ENCODE assay signal across 2 cellular contexts in the genomic region with DNA sequence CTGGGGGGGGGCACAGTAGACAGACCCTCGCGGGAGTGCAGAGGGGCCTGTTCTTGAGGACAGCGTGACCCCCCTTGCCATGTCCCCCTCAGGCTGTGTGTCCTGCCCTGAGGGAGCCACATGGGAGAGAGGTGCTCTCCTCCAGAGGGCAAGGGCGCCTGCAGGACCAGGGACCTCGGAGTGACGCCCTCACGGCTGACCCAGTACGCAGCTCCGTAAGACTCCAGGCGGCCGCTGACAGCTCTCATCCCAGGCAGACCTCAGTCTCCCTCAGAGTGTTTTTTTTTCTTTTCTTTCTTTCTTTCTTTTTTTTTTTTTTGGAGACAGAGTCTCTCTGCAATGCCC.
TF ChIP-seq lines count a peak whose summit lies in the region.

No MANE protein-coding gene starts in this region.

TF ChIP-seq in A549, 52 proteins besides CTCF, POLR2A, EP300 and RAD21:
- TF ChIP-seq POLR2AphosphoS2 (conservative IDR thresholded peaks at IDR 0.05; ENCODE audit: low read length) (no peak), GATA3 (IDR thresholded peaks at IDR 0.05; ENCODE audit: borderline replicate concordance) (no peak), MYC (IDR thresholded peaks at IDR 0.05; ENCODE audit: borderline replicate concordance, low read length) (no peak), KDM5A (IDR thresholded peaks at IDR 0.05) (no peak), RARB (CRISPR knock-in tag; IDR thresholded peaks at IDR 0.05) (no peak), CHD4 (IDR thresholded peaks at IDR 0.05; ENCODE audit: borderline replicate concordance) (no peak), JUN (IDR thresholded peaks at IDR 0.05) (no peak)

TF ChIP-seq in IMR-90, 13 proteins besides CTCF, POLR2A, EP300 and RAD21:
- TF ChIP-seq CHD1 (IDR thresholded peaks at IDR 0.05; ENCODE audit: low read depth, low read length) (no peak), MAFK (IDR thresholded peaks at IDR 0.05; ENCODE audit: low read depth, low read length) (no peak), NFE2L2 (IDR thresholded peaks at IDR 0.05; ENCODE audit: low read depth, low read length) (no peak), RFX5 (IDR thresholded peaks at IDR 0.05; ENCODE audit: low read depth, low read length) (no peak), CEBPB (IDR thresholded peaks at IDR 0.05; ENCODE audit: low read depth, low read length) (no peak), FOS (IDR thresholded peaks at IDR 0.05; ENCODE audit: low read depth, low read length) (no peak), SMC3 (IDR thresholded peaks at IDR 0.05; ENCODE audit: low read depth, low read length) (no peak), MAZ (IDR thresholded peaks at IDR 0.05; ENCODE audit: borderline replicate concordance, low read depth, low read length) (no peak), BHLHE40 (IDR thresholded peaks at IDR 0.05; ENCODE audit: low read depth, low read length) (no peak)
- TF ChIP-seq, protein P1, sequence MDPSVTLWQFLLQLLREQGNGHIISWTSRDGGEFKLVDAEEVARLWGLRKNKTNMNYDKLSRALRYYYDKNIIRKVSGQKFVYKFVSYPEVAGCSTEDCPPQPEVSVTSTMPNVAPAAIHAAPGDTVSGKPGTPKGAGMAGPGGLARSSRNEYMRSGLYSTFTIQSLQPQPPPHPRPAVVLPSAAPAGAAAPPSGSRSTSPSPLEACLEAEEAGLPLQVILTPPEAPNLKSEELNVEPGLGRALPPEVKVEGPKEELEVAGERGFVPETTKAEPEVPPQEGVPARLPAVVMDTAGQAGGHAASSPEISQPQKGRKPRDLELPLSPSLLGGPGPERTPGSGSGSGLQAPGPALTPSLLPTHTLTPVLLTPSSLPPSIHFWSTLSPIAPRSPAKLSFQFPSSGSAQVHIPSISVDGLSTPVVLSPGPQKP (IDR thresholded peaks at IDR 0.05; ENCODE audit: borderline replicate concordance, low read depth, low read length): no peak
